21 cellular contexts compared by ENCODE assay signal in genomic region chr19:28948531-28948930, GRCh38.
"Had no signal": no experiment of that assay in that cellular context is flagged by ENCODE, and none has a peak within 500 bp of the region (broad histone marks: within the 10 kb centered on the region; RNA-seq: fewer than 3 reads in every experiment).

No MANE protein-coding gene starts in this region.

- DNase-seq: activated CD4-positive, alpha-beta T cell treated with anti-CD3 and anti-CD28 coated beads for 36 hours; activated CD4-positive, CD25-positive, alpha-beta regulatory T cell; activated CD8-positive, alpha-beta memory T cell treated with anti-CD3 and anti-CD28 coated beads, Interleukin-2, amount 10 ng/mL, durations not matched to agents 7 days and 5 days; activated CD8-positive, alpha-beta T cell treated with anti-CD3 and anti-CD28 coated beads, Interleukin-2, amount 10 ng/mL, durations not matched to agents 7 days and 5 days; activated naive CD4-positive, alpha-beta T cell; activated T-cell treated with anti-CD3 and anti-CD28 coated beads, Interleukin-2, amount 50 U/mL, for 48 hours; anterior cingulate cortex; dermis blood vessel endothelial cell; effector CD8-positive, alpha-beta T cell; foreskin melanocyte; kidney glomerular epithelial cell; left lung; lower lobe of right lung; mesenchymal stem cell; stimulated activated CD4-positive, alpha-beta T cell treated with anti-CD3 and anti-CD28 coated beads, Interleukin-15, amount 100 ng/mL, for 24 hours; stimulated activated CD4-positive, alpha-beta T cell treated with anti-CD3 and anti-CD28 coated beads, Interleukin-2, amount 100 ng/mL, for 24 hours; stimulated activated naive CD4-positive, alpha-beta T cell; tibial artery; upper lobe of right lung had no signal

- H3K27me3 ChIP-seq: right atrium auricular region, tibial artery, upper lobe of right lung had no signal

- H3K4me3 ChIP-seq: left lung, lower lobe of right lung, right atrium auricular region, suprapubic skin, tibial artery, upper lobe of right lung had no signal

- H3K27ac ChIP-seq: left lung, lower lobe of right lung, right atrium auricular region, suprapubic skin, tibial artery, upper lobe of right lung had no signal
